In the genomic region with DNA sequence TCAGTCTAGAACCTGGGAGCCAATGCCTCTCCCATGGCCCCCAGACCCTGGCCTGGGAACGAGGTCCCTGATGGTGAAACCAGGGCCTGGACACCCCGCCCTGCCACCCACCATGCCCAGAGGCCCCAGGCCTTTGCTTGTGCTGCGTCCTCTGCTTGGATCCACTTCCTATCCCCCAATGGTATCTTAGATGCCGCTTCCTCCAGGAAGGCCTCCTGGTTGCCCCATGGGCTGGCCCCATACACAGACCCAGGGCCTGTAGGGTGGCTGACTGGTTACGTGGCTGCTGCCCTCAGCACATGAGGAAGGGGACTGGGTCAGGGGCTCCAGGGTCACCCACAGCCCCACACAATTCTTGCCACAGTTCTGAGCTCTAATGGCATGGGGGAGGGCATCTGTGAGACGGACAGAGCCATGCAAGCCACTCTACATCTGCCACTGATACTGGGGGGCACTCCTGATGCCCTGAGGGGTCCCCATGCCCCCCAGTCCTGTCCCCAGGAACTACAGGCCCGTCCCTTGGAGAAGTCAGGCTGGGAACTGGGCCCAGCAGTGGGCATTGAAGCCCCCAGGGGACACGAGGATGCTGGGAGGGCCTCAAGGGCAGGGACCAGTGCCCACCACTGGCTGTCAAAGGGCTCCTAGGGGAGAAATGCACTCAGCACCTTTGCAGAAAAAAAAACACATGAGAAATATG, we compare ENCODE assay signal across 22 cellular contexts. TPM values are rescaled to one million over a fixed set of nuclear protein-coding genes. Genes with fewer than 3 reads are reported as not detected.
A peak's percentile ranks its signal among the peaks of the same experiment; 100 is the strongest.
DNase-seq lines count a peak whose midpoint lies in the region; ATAC-seq and TF ChIP-seq lines count a peak whose summit lies in the region.
"Had no signal": no experiment of that assay in that cellular context is flagged by ENCODE, and none has a peak within 500 bp of the region (broad histone marks: within the 10 kb centered on the region; RNA-seq: fewer than 3 reads in every experiment).

No MANE protein-coding gene starts in this region.

- H3K9me3 Mint-ChIP-seq in activated CD4-positive, alpha-beta memory T cell treated with anti-CD3 and anti-CD28 coated beads for 36 hours: no peaks in the 10 kb centered on the region
- H3K9me3 Mint-ChIP-seq in activated CD4-positive, alpha-beta memory T cell treated with anti-CD3 and anti-CD28 coated beads, Interleukin-2, amount 10 ng/mL, durations not matched to agents 7 days and 5 days: no peaks in the 10 kb centered on the region
- H3K9me3 Mint-ChIP-seq in activated naive CD8-positive, alpha-beta T cell (ENCODE audit: low read depth): no peaks in the 10 kb centered on the region
- no peaks in the 10 kb centered on the region for H3K9me3 Mint-ChIP-seq in neural progenitor cell
- H3K9me3 Mint-ChIP-seq: activated B cell treated with CpG ODN at 0.5 μM for 24 hours, mesothelial cell of epicardium, nephron progenitor cell had no signal

- H3K27me3 Mint-ChIP-seq in activated CD4-positive, alpha-beta memory T cell treated with anti-CD3 and anti-CD28 coated beads for 36 hours: no peaks in the 10 kb centered on the region
- no peaks in the 10 kb centered on the region for H3K27me3 Mint-ChIP-seq in activated CD4-positive, alpha-beta memory T cell treated with anti-CD3 and anti-CD28 coated beads, Interleukin-2, amount 10 ng/mL, durations not matched to agents 7 days and 5 days
- no peaks in the 10 kb centered on the region for H3K27me3 Mint-ChIP-seq in activated naive CD8-positive, alpha-beta T cell
- peaks cover 13% of the 10 kb centered on the region for H3K27me3 Mint-ChIP-seq in neural progenitor cell (ENCODE audit: insufficient read depth, low read depth)
- H3K27me3 Mint-ChIP-seq: activated B cell treated with CpG ODN at 0.5 μM for 24 hours had no signal

- H3K4me1 ChIP-seq in neural progenitor cell: no peaks in the 10 kb centered on the region

- no peak overlapping the region for H3K4me3 ChIP-seq in neural progenitor cell
- H3K4me3 ChIP-seq: HAP-1, upper lobe of right lung had no signal

- TF ChIP-seq POLR2A in GM18505 (IDR thresholded peaks at IDR 0.05; ENCODE audit: borderline replicate concordance, extremely low read depth, insufficient read depth, insufficient read length): peak; percentile 38

- peak overlapping the region; percentile 37 for H3K27ac ChIP-seq in neural progenitor cell
- H3K27ac ChIP-seq: upper lobe of right lung had no signal

- no peak overlapping the region for H3K9ac ChIP-seq in neural progenitor cell

- H3K4me1 Mint-ChIP-seq in activated CD4-positive, alpha-beta memory T cell treated with anti-CD3 and anti-CD28 coated beads for 36 hours (ENCODE audit: low read depth): peaks cover 18% of the 10 kb centered on the region
- H3K4me1 Mint-ChIP-seq in activated CD4-positive, alpha-beta memory T cell treated with anti-CD3 and anti-CD28 coated beads, Interleukin-2, amount 10 ng/mL, durations not matched to agents 7 days and 5 days: peaks cover 24% of the 10 kb centered on the region
- H3K4me1 Mint-ChIP-seq in activated naive CD8-positive, alpha-beta T cell (ENCODE audit: low read depth): peaks cover 6% of the 10 kb centered on the region
- H3K4me1 Mint-ChIP-seq in neural progenitor cell: peaks cover 9% of the 10 kb centered on the region

- peak overlapping the region; percentile 42 for H3K27ac Mint-ChIP-seq in activated CD4-positive, alpha-beta memory T cell treated with anti-CD3 and anti-CD28 coated beads for 36 hours
- H3K27ac Mint-ChIP-seq in activated CD4-positive, alpha-beta memory T cell treated with anti-CD3 and anti-CD28 coated beads, Interleukin-2, amount 10 ng/mL, durations not matched to agents 7 days and 5 days: no peak overlapping the region
- peak overlapping the region; percentile 28 for H3K27ac Mint-ChIP-seq in activated naive CD8-positive, alpha-beta T cell
- no peak overlapping the region for H3K27ac Mint-ChIP-seq in neural progenitor cell
- H3K27ac Mint-ChIP-seq: activated B cell treated with CpG ODN at 0.5 μM for 24 hours, brain, mesothelial cell of epicardium, nephron progenitor cell had no signal

- no peak overlapping the region for H2AFZ ChIP-seq in neural progenitor cell (replicated peaks)

- peaks cover 73% of the 10 kb centered on the region for H4K20me1 ChIP-seq in neural progenitor cell (ENCODE audit: low read depth)

- H3K79me2 ChIP-seq in neural progenitor cell (ENCODE audit: low read depth): peaks cover 43% of the 10 kb centered on the region

- no peak for ATAC-seq in GM18505 (IDR thresholded peaks at IDR 0.05; ENCODE audit: unreplicated experiment)
- no peak for ATAC-seq in GM19328 (IDR thresholded peaks at IDR 0.05; ENCODE audit: unreplicated experiment)
- ATAC-seq: upper lobe of right lung had no signal

- CTCF ChIA-PET in activated CD4-positive, alpha-beta memory T cell treated with anti-CD3 and anti-CD28 coated beads for 36 hours (lab: Charles Lee): no interaction called here
- CTCF ChIA-PET in activated CD4-positive, alpha-beta memory T cell treated with anti-CD3 and anti-CD28 coated beads, Interleukin-2, amount 10 ng/mL, durations not matched to agents 7 days and 5 days (lab: Charles Lee): no interaction called here

- no peak for TF ChIP-seq CTCF in neural progenitor cell (IDR thresholded peaks at IDR 0.05)

- intact Hi-C loops in activated CD4-positive, alpha-beta memory T cell treated with anti-CD3 and anti-CD28 coated beads for 36 hours (cut with micrococcal nuclease): no loop called here

- DNase-seq in activated CD4-positive, alpha-beta memory T cell treated with anti-CD3 and anti-CD28 coated beads for 36 hours: no peak
- no peak for DNase-seq in activated CD4-positive, alpha-beta memory T cell treated with anti-CD3 and anti-CD28 coated beads, Interleukin-2, amount 10 ng/mL, durations not matched to agents 7 days and 5 days
- DNase-seq in neural progenitor cell (ENCODE audit: low spot score): no peak
- DNase-seq in DMS79 treated with DMSO at 0.1 percent for 48 hours (lab: John Stamatoyannopoulos, UW): no peak
- DNase-seq in NCI-H1105 (lab: John Stamatoyannopoulos, UW): no peak
- DNase-seq: activated B cell treated with CpG ODN at 0.5 μM for 24 hours; activated naive CD4-positive, alpha-beta T cell; dermis blood vessel endothelial cell; DMS79; erythroblast; NCI-H69; nephron progenitor cell; SIG-M5; stimulated activated naive CD4-positive, alpha-beta T cell treated with Interleukin-2 at 50 U/mL for 16 hours; upper lobe of right lung had no signal

- no peaks in the 10 kb centered on the region for H3K9me3 ChIP-seq in neural progenitor cell (ENCODE audit: low read depth)
- H3K9me3 ChIP-seq: HAP-1, upper lobe of right lung had no signal

- peaks cover 35% of the 10 kb centered on the region for H3F3A ChIP-seq in neural progenitor cell (ENCODE audit: low read depth)

- no peaks in the 10 kb centered on the region for H3K36me3 ChIP-seq in neural progenitor cell

- H3K4me3 Mint-ChIP-seq in activated CD4-positive, alpha-beta memory T cell treated with anti-CD3 and anti-CD28 coated beads for 36 hours: no peak overlapping the region
- H3K4me3 Mint-ChIP-seq in activated CD4-positive, alpha-beta memory T cell treated with anti-CD3 and anti-CD28 coated beads, Interleukin-2, amount 10 ng/mL, durations not matched to agents 7 days and 5 days: no peak overlapping the region
- no peak overlapping the region for H3K4me3 Mint-ChIP-seq in activated naive CD8-positive, alpha-beta T cell
- H3K4me3 Mint-ChIP-seq in neural progenitor cell: no peak overlapping the region
- H3K4me3 Mint-ChIP-seq: activated B cell treated with CpG ODN at 0.5 μM for 24 hours, brain, mesothelial cell of epicardium, nephron progenitor cell had no signal

- H3K27me3 ChIP-seq in neural progenitor cell: no peaks in the 10 kb centered on the region
- H3K27me3 ChIP-seq: upper lobe of right lung had no signal

- peaks cover 56% of the 10 kb centered on the region for H3K36me3 Mint-ChIP-seq in activated CD4-positive, alpha-beta memory T cell treated with anti-CD3 and anti-CD28 coated beads for 36 hours
- peaks cover 57% of the 10 kb centered on the region for H3K36me3 Mint-ChIP-seq in activated CD4-positive, alpha-beta memory T cell treated with anti-CD3 and anti-CD28 coated beads, Interleukin-2, amount 10 ng/mL, durations not matched to agents 7 days and 5 days (ENCODE audit: low read depth)
- peaks cover 6% of the 10 kb centered on the region for H3K36me3 Mint-ChIP-seq in activated naive CD8-positive, alpha-beta T cell
- peaks cover 6% of the 10 kb centered on the region for H3K36me3 Mint-ChIP-seq in neural progenitor cell
- H3K36me3 Mint-ChIP-seq: mesothelial cell of epicardium had no signal

- POLR2A ChIA-PET in activated CD4-positive, alpha-beta memory T cell treated with anti-CD3 and anti-CD28 coated beads for 36 hours (lab: Charles Lee): interaction anchor here (1.1 to 1.9 kb wide), 2 partner anchors 8 to 23 kb away, joined by 3 to 8 read pairs; no protein-coding TSS in a partner anchor
- POLR2A ChIA-PET in activated CD4-positive, alpha-beta memory T cell treated with anti-CD3 and anti-CD28 coated beads, Interleukin-2, amount 10 ng/mL, durations not matched to agents 7 days and 5 days (lab: Charles Lee): interaction anchor here (0.9 kb wide), 1 partner anchor 24 kb away, joined by 4 read pairs; no protein-coding TSS in a partner anchor

- no peak overlapping the region for H3K4me2 ChIP-seq in neural progenitor cell

RNA-seq across cellular contexts. Expression of a gene that starts 5.0 kb away (rescaled TPM):
- total RNA-seq in activated CD4-positive, alpha-beta memory T cell treated with anti-CD3 and anti-CD28 coated beads for 36 hours: 1,000 to 10,000 TPM; 1,487 to 1,524 TPM
- total RNA-seq in activated CD4-positive, alpha-beta memory T cell treated with anti-CD3 and anti-CD28 coated beads, Interleukin-2, amount 10 ng/mL, durations not matched to agents 7 days and 5 days: 1,000 to 10,000 TPM; 1,036 to 1,058 TPM
- 778 and 991 TPM in 2 replicates for total RNA-seq in neural progenitor cell (ENCODE audit: low replicate concordance)

RNA-seq across cellular contexts. Expression of a gene that starts 14.3 kb away (rescaled TPM):
- 1 to 10 TPM; 3.8 to 4.1 TPM for total RNA-seq in activated CD4-positive, alpha-beta memory T cell treated with anti-CD3 and anti-CD28 coated beads for 36 hours
- 1 to 10 TPM; 2.5 to 3.2 TPM for total RNA-seq in activated CD4-positive, alpha-beta memory T cell treated with anti-CD3 and anti-CD28 coated beads, Interleukin-2, amount 10 ng/mL, durations not matched to agents 7 days and 5 days
- total RNA-seq in neural progenitor cell (ENCODE audit: low replicate concordance): 7.7 and 60.5 TPM in 2 replicates

RNA-seq across cellular contexts. Expression of a gene that starts 14.8 kb away (rescaled TPM):
- total RNA-seq in activated CD4-positive, alpha-beta memory T cell treated with anti-CD3 and anti-CD28 coated beads for 36 hours: 10 to 100 TPM; 50.9 to 55.3 TPM
- 10 to 100 TPM; 38.7 to 39.5 TPM for total RNA-seq in activated CD4-positive, alpha-beta memory T cell treated with anti-CD3 and anti-CD28 coated beads, Interleukin-2, amount 10 ng/mL, durations not matched to agents 7 days and 5 days
- 7.5 and 15.0 TPM in 2 replicates for total RNA-seq in neural progenitor cell (ENCODE audit: low replicate concordance)

RNA-seq across cellular contexts. Expression of a gene that starts 24.8 kb away (rescaled TPM):
- 100 to 1,000 TPM; 178 to 181 TPM for total RNA-seq in activated CD4-positive, alpha-beta memory T cell treated with anti-CD3 and anti-CD28 coated beads for 36 hours
- total RNA-seq in activated CD4-positive, alpha-beta memory T cell treated with anti-CD3 and anti-CD28 coated beads, Interleukin-2, amount 10 ng/mL, durations not matched to agents 7 days and 5 days: 100 to 1,000 TPM in 1 of 2 experiments, 10 to 100 TPM in 1; 98.7 to 106 TPM
- total RNA-seq in neural progenitor cell (ENCODE audit: low replicate concordance): 35.9 and 68.4 TPM in 2 replicates

RNA-seq across cellular contexts. Expression of a gene that starts 25.3 kb away (rescaled TPM):
- not detected for total RNA-seq in activated CD4-positive, alpha-beta memory T cell treated with anti-CD3 and anti-CD28 coated beads for 36 hours
- total RNA-seq in activated CD4-positive, alpha-beta memory T cell treated with anti-CD3 and anti-CD28 coated beads, Interleukin-2, amount 10 ng/mL, durations not matched to agents 7 days and 5 days: not detected
- total RNA-seq in neural progenitor cell (ENCODE audit: low replicate concordance): not detected in 2 replicates
- total RNA-seq: activated B cell treated with CpG ODN at 0.5 μM for 24 hours; dermis blood vessel endothelial cell; mesothelial cell of epicardium; T-helper 2 cell treated with Interferon-gamma antibody and Interleukin-4, amounts not matched to agents 100 ng/mL and 5 ng/mL, for 36 hours; upper lobe of right lung had no signal

Comparison
In these comparisons a context has a peak if more than half of its experiments do, and no peak if none do; other contexts are left out.
1. H3K27ac Mint-ChIP-seq: peak in activated CD4-positive, alpha-beta memory T cell treated with anti-CD3 and anti-CD28 coated beads for 36 hours (single experiment) and activated naive CD8-positive, alpha-beta T cell (single experiment); none in activated CD4-positive, alpha-beta memory T cell treated with anti-CD3 and anti-CD28 coated beads, Interleukin-2, amount 10 ng/mL, durations not matched to agents 7 days and 5 days (single experiment) and neural progenitor cell (single experiment).